ENCODE assay signal across 19 cellular contexts in genomic region chr10:101965075-101965765, GRCh38.
DNase-seq lines count a peak whose midpoint lies in the region; ATAC-seq and TF ChIP-seq lines count a peak whose summit lies in the region.
"Had no signal": no experiment of that assay in that cellular context is flagged by ENCODE, and none has a peak within 500 bp of the region (broad histone marks: within the 10 kb centered on the region; RNA-seq: fewer than 3 reads in every experiment).

No MANE protein-coding gene starts in this region.

- peaks cover 35% of the 10 kb centered on the region for H3K36me3 Mint-ChIP-seq in CD4-positive, CD25-positive, alpha-beta regulatory T cell

- no peak for ATAC-seq in CD4-positive, CD25-positive, alpha-beta regulatory T cell (ENCODE audit: low read depth in 2 of 2)
- ATAC-seq in left lung (peak; percentile 65), HG02973 (IDR thresholded peaks at IDR 0.05; ENCODE audit: unreplicated experiment) (no peak)
- ATAC-seq: activated naive CD8-positive, alpha-beta T cell treated with anti-CD3 and anti-CD28 coated beads, Interleukin-2, amount 50 U/mL, for 24 hours; Panc1 had no signal

- intact Hi-C loops in adrenal gland (cut with DNase I) = no loop called here
- intact Hi-C loops in left lung (cut with DNase I) = no loop called here

- no peaks in the 10 kb centered on the region for H3K27me3 Mint-ChIP-seq in CD4-positive, CD25-positive, alpha-beta regulatory T cell
- H3K27me3 Mint-ChIP-seq: activated naive CD8-positive, alpha-beta T cell treated with anti-CD3 and anti-CD28 coated beads, Interleukin-2, amount 50 U/mL, for 24 hours had no signal

- H3K27ac ChIP-seq in CD4-positive, CD25-positive, alpha-beta regulatory T cell (ENCODE audit: insufficient read depth, low read length, poor library complexity, severe bottlenecking) = no peak overlapping the region
- H3K27ac ChIP-seq in adrenal gland (peak overlapping the region in 4 of 5 donors; percentile 23 to 52 (median 42)), left lung (peak overlapping the region in 1 of 2 donors; percentile 54)
- H3K27ac ChIP-seq: brain microvascular endothelial cell, coronary artery, suprapubic skin had no signal

- no peaks in the 10 kb centered on the region for H3K27me3 ChIP-seq in CD4-positive, CD25-positive, alpha-beta regulatory T cell (ENCODE audit: control insufficient read depth, insufficient read depth, low read length)
- no peaks in the 10 kb centered on the region for H3K27me3 ChIP-seq in adrenal gland
- no peaks in the 10 kb centered on the region for H3K27me3 ChIP-seq in left lung
- H3K27me3 ChIP-seq: brain microvascular endothelial cell, suprapubic skin had no signal

- WGBS in adrenal gland, 4 donors = 18 to 34% (median 26%) methylated on average over 3 of the region's 3 CpGs

- no peak overlapping the region for H3K4me3 Mint-ChIP-seq in CD4-positive, CD25-positive, alpha-beta regulatory T cell
- H3K4me3 Mint-ChIP-seq: activated naive CD8-positive, alpha-beta T cell treated with anti-CD3 and anti-CD28 coated beads, Interleukin-2, amount 50 U/mL, for 24 hours; CD14-positive monocyte had no signal

- no peaks in the 10 kb centered on the region for H3K9me3 ChIP-seq in CD4-positive, CD25-positive, alpha-beta regulatory T cell (ENCODE audit: control insufficient read depth in 2 of 2, low read length in 2 of 2)
- H3K9me3 ChIP-seq in adrenal gland (replicated peaks in 1 of 3) = no peaks in the 10 kb centered on the region
- no peaks in the 10 kb centered on the region for H3K9me3 ChIP-seq in left lung
- H3K9me3 ChIP-seq: suprapubic skin had no signal

- TF ChIP-seq CTCF in LNCaP clone FGC (IDR thresholded peaks at IDR 0.05; ENCODE audit: control insufficient read depth, extremely low read depth, insufficient read depth) = no peak
- no peak for TF ChIP-seq CTCF in adrenal gland (IDR thresholded peaks at IDR 0.05)
- no peak for TF ChIP-seq CTCF in left lung (IDR thresholded peaks at IDR 0.05)

- peak overlapping the region in 2 of 3 donors; percentile 0 to 2 for H3K27ac Mint-ChIP-seq in CD4-positive, CD25-positive, alpha-beta regulatory T cell
- H3K27ac Mint-ChIP-seq: activated naive CD8-positive, alpha-beta T cell treated with anti-CD3 and anti-CD28 coated beads, Interleukin-2, amount 50 U/mL, for 24 hours had no signal

- peaks cover 18 to 37% (median 26%) of the 10 kb centered on the region in 4 donors for H3K4me1 Mint-ChIP-seq in CD4-positive, CD25-positive, alpha-beta regulatory T cell

- H3K4me3 ChIP-seq in CD4-positive, CD25-positive, alpha-beta regulatory T cell (ENCODE audit: low read depth, low read length) = no peak overlapping the region
- no peak overlapping the region for H3K4me3 ChIP-seq in LNCaP clone FGC (ENCODE audit: low read depth, low read length)
- H3K4me3 ChIP-seq in adrenal gland = no peak overlapping the region
- no peak overlapping the region for H3K4me3 ChIP-seq in left lung
- H3K4me3 ChIP-seq: coronary artery, suprapubic skin had no signal

- H3K4me1 ChIP-seq in CD4-positive, CD25-positive, alpha-beta regulatory T cell (ENCODE audit: control insufficient read depth, insufficient read depth, low read length, poor library complexity, severe bottlenecking) = peaks cover 16% of the 10 kb centered on the region
- H3K4me1 ChIP-seq in adrenal gland (replicated peaks in 1 of 2) = peaks cover 26 to 54% of the 10 kb centered on the region in 2 donors
- peaks cover 3 to 26% of the 10 kb centered on the region in 2 donors for H3K4me1 ChIP-seq in left lung
- H3K4me1 ChIP-seq: suprapubic skin had no signal

- peaks cover 29% of the 10 kb centered on the region for H3K36me3 ChIP-seq in CD4-positive, CD25-positive, alpha-beta regulatory T cell (ENCODE audit: control insufficient read depth, insufficient read depth, low read length)
- H3K36me3 ChIP-seq in adrenal gland (replicated peaks in 1 of 2) = no peaks in the 10 kb centered on the region
- H3K36me3 ChIP-seq in left lung = peaks cover 0 to 38% of the 10 kb centered on the region in 2 donors
- H3K36me3 ChIP-seq: brain microvascular endothelial cell had no signal

- no peak for DNase-seq in CD4-positive, CD25-positive, alpha-beta regulatory T cell
- DNase-seq in LNCaP clone FGC (ENCODE audit: low read depth) (peak; percentile 47), adrenal gland (peak in 2 of 7 donors; percentile 28 to 46), left lung (no peak), HT-29 (ENCODE audit: low spot score) (no peak), epidermal melanocyte (ENCODE audit: insufficient read length, low spot score) (no peak), HuH-7 (ENCODE audit: low spot score) (no peak)
- DNase-seq: activated CD4-positive, alpha-beta T cell treated with anti-CD3 and anti-CD28 coated beads for 4 hours; activated naive CD8-positive, alpha-beta T cell treated with anti-CD3 and anti-CD28 coated beads, Interleukin-2, amount 50 U/mL, for 24 hours; brain microvascular endothelial cell; foreskin melanocyte; NCI-H1105 treated with DMSO at 0.1 percent for 48 hours; NCI-H2171; NCI-H82 had no signal

- H3K9me3 Mint-ChIP-seq in CD4-positive, CD25-positive, alpha-beta regulatory T cell = no peaks in the 10 kb centered on the region
- H3K9me3 Mint-ChIP-seq: activated naive CD8-positive, alpha-beta T cell treated with anti-CD3 and anti-CD28 coated beads, Interleukin-2, amount 50 U/mL, for 24 hours; CD14-positive monocyte had no signal

- TF ChIP-seq POLR2A in adrenal gland (IDR thresholded peaks at IDR 0.05) = no peak
